In the genomic region with DNA sequence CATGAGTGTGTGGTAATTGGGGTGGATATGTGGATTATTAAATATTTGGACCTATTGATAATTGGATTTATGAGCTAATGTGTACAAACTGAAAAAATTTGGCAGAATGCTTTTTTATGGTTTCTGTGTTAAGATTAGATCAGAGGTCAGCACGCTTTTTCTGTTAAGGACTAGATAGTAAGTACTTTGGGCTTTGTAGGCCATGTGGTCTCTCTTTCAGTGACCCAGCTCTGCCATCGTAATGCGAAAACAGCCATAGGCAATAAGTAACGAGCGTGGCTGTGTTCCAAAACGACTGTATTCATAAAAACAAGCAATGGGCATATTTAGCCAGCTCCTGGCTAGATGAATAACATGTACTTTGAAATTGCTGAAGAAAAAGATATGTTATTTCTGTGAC, we compare ENCODE assay signal across 17 cellular contexts.
"Had no signal": no experiment of that assay in that cellular context is flagged by ENCODE, and none has a peak within 500 bp of the region (broad histone marks: within the 10 kb centered on the region; RNA-seq: fewer than 3 reads in every experiment).

No MANE protein-coding gene starts in this region.

- H3K27ac ChIP-seq: ascending aorta, ovary, psoas muscle, stomach, testis, upper lobe of right lung had no signal

- H3K4me1 ChIP-seq: ascending aorta, psoas muscle, stomach, testis, upper lobe of right lung had no signal

- H3K4me3 ChIP-seq: ascending aorta, esophagus squamous epithelium, ovary, psoas muscle, stomach, testis, upper lobe of right lung had no signal

- H3K27me3 ChIP-seq: ascending aorta, esophagus squamous epithelium, ovary, stomach, testis, upper lobe of right lung had no signal

- H3K9me3 ChIP-seq: testis, upper lobe of right lung had no signal

- DNase-seq: activated CD4-positive, alpha-beta T cell treated with anti-CD3 and anti-CD28 coated beads, Interleukin-2, amount 10 ng/mL, durations not matched to agents 7 days and 5 days; activated CD8-positive, alpha-beta T cell treated with anti-CD3 and anti-CD28 coated beads, Interleukin-2, amount 10 ng/mL, durations not matched to agents 7 days and 5 days; activated naive CD4-positive, alpha-beta T cell treated with anti-CD3 and anti-CD28 coated beads, Interleukin-2, amount 10 ng/mL, durations not matched to agents 7 days and 5 days; activated naive CD8-positive, alpha-beta T cell treated with anti-CD3 and anti-CD28 coated beads, Interleukin-2, amount 50 U/mL, for 24 hours; activated T-cell treated with anti-CD3 and anti-CD28 coated beads, Interleukin-2, amount 50 U/mL, for 4 hours; effector CD8-positive, alpha-beta T cell; esophagus squamous epithelium; naive thymus-derived CD8-positive, alpha-beta T cell; ovary; psoas muscle; right cardiac atrium; small intestine; stimulated activated CD4-positive, alpha-beta T cell treated with anti-CD3 and anti-CD28 coated beads, Interleukin-4, amount 100 ng/mL, for 1 hour; stomach; testis; upper lobe of right lung had no signal

- ATAC-seq: activated CD8-positive, alpha-beta T cell treated with anti-CD3 and anti-CD28 coated beads, Interleukin-2, amount 10 ng/mL, durations not matched to agents 7 days and 5 days; activated naive CD8-positive, alpha-beta T cell treated with anti-CD3 and anti-CD28 coated beads, Interleukin-2, amount 50 U/mL, for 24 hours; activated T-cell treated with anti-CD3 and anti-CD28 coated beads, Interleukin-2, amount 50 U/mL, for 4 hours; naive thymus-derived CD8-positive, alpha-beta T cell; psoas muscle; right cardiac atrium; upper lobe of right lung had no signal

- H3K36me3 ChIP-seq: ovary, upper lobe of right lung had no signal
